In genomic region chr1:204408074-204408507, GRCh38 we compare ENCODE assay signal across 8 cellular contexts. TPM values are rescaled to one million over a fixed set of nuclear protein-coding genes. Genes with fewer than 3 reads are reported as not detected.
DNase-seq lines count a peak whose midpoint lies in the region; ATAC-seq and TF ChIP-seq lines count a peak whose summit lies in the region.

No MANE protein-coding gene starts in this region.

- no peaks in the 10 kb centered on the region for H3K9me3 ChIP-seq in osteoblast (ENCODE audit: low read depth, low read length)

- H3K27ac Mint-ChIP-seq in activated T-helper 17 cell treated with anti-CD3 and anti-CD28 coated beads, Interleukin-2, amount 50 U/mL, for 72 hours, result peak overlapping the region; percentile 99

- H3K36me3 Mint-ChIP-seq in activated T-helper 17 cell treated with anti-CD3 and anti-CD28 coated beads, Interleukin-2, amount 50 U/mL, for 72 hours (ENCODE audit: low read depth), result peaks cover 86% of the 10 kb centered on the region

- TF ChIP-seq CTCF in NB4 (IDR thresholded peaks at IDR 0.05; ENCODE audit: low read depth, low read length) (no peak), osteoblast (IDR thresholded peaks at IDR 0.05; ENCODE audit: extremely low read depth, low read depth, low read length) (no peak)

- peak overlapping the region; percentile 98 for H3K4me3 Mint-ChIP-seq in activated T-helper 17 cell treated with anti-CD3 and anti-CD28 coated beads, Interleukin-2, amount 50 U/mL, for 72 hours

- peaks cover 5% of the 10 kb centered on the region for H3K4me1 Mint-ChIP-seq in activated T-helper 17 cell treated with anti-CD3 and anti-CD28 coated beads, Interleukin-2, amount 50 U/mL, for 72 hours

- ATAC-seq in activated T-helper 17 cell treated with anti-CD3 and anti-CD28 coated beads, Interleukin-2, amount 50 U/mL, for 72 hours (replicated peaks), result no peak
- no peak for ATAC-seq in GM21360 (IDR thresholded peaks at IDR 0.05; ENCODE audit: unreplicated experiment)
- ATAC-seq in HG02798 (IDR thresholded peaks at IDR 0.05; ENCODE audit: poor library complexity, unreplicated experiment), result no peak

- no peaks in the 10 kb centered on the region for H3K9me3 Mint-ChIP-seq in activated T-helper 17 cell treated with anti-CD3 and anti-CD28 coated beads, Interleukin-2, amount 50 U/mL, for 72 hours

- H4K20me1 ChIP-seq in osteoblast (ENCODE audit: insufficient read depth, low read length), result peaks cover 72% of the 10 kb centered on the region

- peak overlapping the region; percentile 99 for H3K27ac ChIP-seq in osteoblast (ENCODE audit: low read depth, low read length)

- no peaks in the 10 kb centered on the region for H3K27me3 ChIP-seq in osteoblast (ENCODE audit: insufficient read depth, low read length)

- peaks cover 12% of the 10 kb centered on the region for H3K4me1 ChIP-seq in osteoblast (ENCODE audit: insufficient read depth, low read length)

- no peak for TF ChIP-seq POLR2A in NB4 (IDR thresholded peaks at IDR 0.05; ENCODE audit: extremely low read depth, insufficient read length)

- peak overlapping the region; percentile 97 for H3K4me2 ChIP-seq in osteoblast (ENCODE audit: insufficient read depth, low read length)

- H3K36me3 ChIP-seq in osteoblast (ENCODE audit: insufficient read depth, low read length), result peaks cover 36% of the 10 kb centered on the region

- H3K27me3 Mint-ChIP-seq in activated T-helper 17 cell treated with anti-CD3 and anti-CD28 coated beads, Interleukin-2, amount 50 U/mL, for 72 hours, result no peaks in the 10 kb centered on the region

- peak; percentile 24 for DNase-seq in NCI-H2029 treated with DMSO at 0.1 percent for 48 hours (lab: John Stamatoyannopoulos, UW)
- DNase-seq in NCI-H2029 (lab: John Stamatoyannopoulos, UW), result no peak
- DNase-seq in NB4 (ENCODE audit: low read depth), result peak; percentile 43
- peak; percentile 69 for DNase-seq in glomerular visceral epithelial cell (ENCODE audit: extremely low spot score)
- no peak for DNase-seq in osteoblast (ENCODE audit: insufficient read length, low spot score, missing footprints)

- peak overlapping the region; percentile 99 for H3K4me3 ChIP-seq in NB4 (ENCODE audit: low read depth, low read length)
- H3K4me3 ChIP-seq in osteoblast (ENCODE audit: insufficient read depth, low read length), result peak overlapping the region; percentile 83

- peaks cover 80% of the 10 kb centered on the region for H3K79me2 ChIP-seq in osteoblast (ENCODE audit: insufficient read depth, low read length)

- H2AFZ ChIP-seq in osteoblast (ENCODE audit: low read length), result no peak overlapping the region

RNA-seq across cellular contexts. Expression of gene PPP1R15B, which starts 3.5 kb away (rescaled TPM):
- total RNA-seq in activated T-helper 17 cell treated with anti-CD3 and anti-CD28 coated beads, Interleukin-2, amount 50 U/mL, for 72 hours, result 10 to 100 TPM; 63.9 to 71.6 TPM
- 21.5 and 23.9 TPM in 2 replicates for total RNA-seq in osteoblast

RNA-seq across cellular contexts. Expression of gene PLEKHA6, which starts 48.4 kb away (rescaled TPM):
- 1 to 10 TPM in 1 of 2 donors, under 1 TPM in 1; 0.37 to 1.3 TPM for total RNA-seq in activated T-helper 17 cell treated with anti-CD3 and anti-CD28 coated beads, Interleukin-2, amount 50 U/mL, for 72 hours
- total RNA-seq in osteoblast, result 0.29 and 0.36 TPM in 2 replicates

Comparison
In these comparisons a context has a peak if more than half of its experiments do, and no peak if none do; other contexts are left out.
1. DNase-seq: peak in NCI-H2029 treated with DMSO at 0.1 percent for 48 hours (single experiment), NB4 (single experiment) and glomerular visceral epithelial cell (single experiment); none in NCI-H2029 (single experiment) and osteoblast (single experiment).